ENCODE assay signal across 18 cellular contexts in genomic region chr2:166376873-166377272, GRCh38. TPM values are rescaled to one million over a fixed set of nuclear protein-coding genes. Genes with fewer than 3 reads are reported as not detected.
A peak's percentile ranks its signal among the peaks of the same experiment; 100 is the strongest.
DNase-seq lines count a peak whose midpoint lies in the region; ATAC-seq, FAIRE-seq and TF ChIP-seq lines count a peak whose summit lies in the region.
"Had no signal": no experiment of that assay in that cellular context is flagged by ENCODE, and none has a peak within 500 bp of the region (broad histone marks: within the 10 kb centered on the region; RNA-seq: fewer than 3 reads in every experiment).

No MANE protein-coding gene starts in this region.

- CTCF ChIA-PET in HepG2 (lab: Yijun Ruan, JAX; ENCODE audit: low intra/inter-chr PET ratio, low total read pairs) (interaction anchor here (1.5 kb wide), 1 partner anchor 8 kb away, joined by 6 read pairs; no protein-coding TSS in a partner anchor), mammary epithelial cell (lab: Charles Lee; ENCODE audit: low non-redundant PET) (no interaction called here)

- BruUV-seq in HepG2 (replicated peaks; lab: Mats Ljungman, UMichigan) (no TSS peak), mammary epithelial cell (replicated peaks; lab: Mats Ljungman, UMichigan) (no TSS peak)

- dilution Hi-C loops in mammary epithelial cell (cut with HindIII; ENCODE audit: low sequenced_read_pairs) = no loop called here

- peaks cover 22% of the 10 kb centered on the region for H3K4me1 Mint-ChIP-seq in neural crest cell

- H3K27ac Mint-ChIP-seq in neural crest cell (ENCODE audit: unreplicated experiment) = no peak overlapping the region
- H3K27ac Mint-ChIP-seq: IgD-negative memory B cell had no signal

- no peaks in the 10 kb centered on the region for H3K36me3 ChIP-seq in HepG2 (replicated peaks in 1 of 2; ENCODE audit: control insufficient read depth in 1 of 2, insufficient read depth in 2 of 2, low read length in 2 of 2)
- no peaks in the 10 kb centered on the region for H3K36me3 ChIP-seq in right lobe of liver
- no peaks in the 10 kb centered on the region for H3K36me3 ChIP-seq in endocrine pancreas (ENCODE audit: control insufficient read depth, insufficient read depth, low read length)
- no peaks in the 10 kb centered on the region for H3K36me3 ChIP-seq in upper lobe of right lung
- H3K36me3 ChIP-seq in mammary epithelial cell (ENCODE audit: insufficient read depth, low read length) = no peaks in the 10 kb centered on the region

- H3K4me3 ChIP-seq in HepG2 (replicated peaks in 1 of 3; ENCODE audit: insufficient read depth in 1 of 3, low read depth in 2 of 3, low read length in 3 of 3) (peak overlapping the region; percentile 75 to 85 (median 82); a peak in 5 of 6 replicates), right lobe of liver (no peak overlapping the region), endocrine pancreas (ENCODE audit: control insufficient read depth, insufficient read depth, low read length) (peak overlapping the region; percentile 61), upper lobe of right lung (peak overlapping the region; percentile 57), mammary epithelial cell (replicated peaks in 1 of 3; ENCODE audit: insufficient read depth in 1 of 3, low read depth in 2 of 3, low read length in 3 of 3) (no peak overlapping the region)

- peak overlapping the region; percentile 79 for H3K4me2 ChIP-seq in HepG2 (ENCODE audit: low read depth, low read length)
- H3K4me2 ChIP-seq in mammary epithelial cell (ENCODE audit: insufficient read depth, low read depth, low read length) = no peak overlapping the region

- no peak for FAIRE-seq in HepG2 (lab: Jason Lieb, UNC)
- FAIRE-seq: bronchial epithelial cell had no signal

- POLR2A ChIA-PET in HepG2 (lab: Yijun Ruan, JAX) = interaction anchor here (0.9 to 2.3 kb wide), 7 partner anchors 16 to 423 kb away, joined by 3 to 16 read pairs (median 4); partner anchors contain the start of gene TTC21B

- peaks cover 30% of the 10 kb centered on the region for H3K79me2 ChIP-seq in HepG2 (ENCODE audit: insufficient read depth, low read length)
- no peaks in the 10 kb centered on the region for H3K79me2 ChIP-seq in mammary epithelial cell (ENCODE audit: insufficient read depth, low read length)

- H3K9ac ChIP-seq in HepG2 (ENCODE audit: insufficient read depth, low read depth, low read length) (no peak overlapping the region), endocrine pancreas (ENCODE audit: control insufficient read depth, insufficient read depth, low read length) (no peak overlapping the region), mammary epithelial cell (ENCODE audit: insufficient read depth, low read length) (no peak overlapping the region)

- intact Hi-C loops in HepG2 (cut with micrococcal nuclease; ENCODE audit: unreplicated experiment) = loop anchor here (1.0 to 5.0 kb wide), 2 partner anchors 7 to 40 kb away; no protein-coding TSS in a partner anchor
- intact Hi-C loops in right lobe of liver (cut with DNase I) = no loop called here
- intact Hi-C loops in upper lobe of right lung (cut with DNase I) = no loop called here
- intact Hi-C loops in mammary epithelial cell (cut with micrococcal nuclease) = loop anchor here (5.0 kb wide), 1 partner anchor 40 kb away; no protein-coding TSS in a partner anchor

- H3K27ac ChIP-seq in HepG2 (ENCODE audit: extremely low read length, insufficient read depth, low read length) (no peak overlapping the region), right lobe of liver (no peak overlapping the region), upper lobe of right lung (no peak overlapping the region), mammary epithelial cell (ENCODE audit: insufficient read depth, low read depth, low read length) (no peak overlapping the region)

- no peaks in the 10 kb centered on the region for H3K36me3 Mint-ChIP-seq in neural crest cell (ENCODE audit: low read depth)
- H3K36me3 Mint-ChIP-seq: IgD-negative memory B cell had no signal

- in situ Hi-C loops in HepG2 (cut with HindIII; ENCODE audit: extremely low pct_ligation_motif_present, low pct_unique_long_range_greater_than_20kb) = no loop called here
- in situ Hi-C loops in mammary epithelial cell (cut with MboI; ENCODE audit: low sequenced_read_pairs in 2 of 2) = no loop called here

- H3K4me3 Mint-ChIP-seq in neural crest cell = peak overlapping the region; percentile 95

- H3K9me3 Mint-ChIP-seq in neural crest cell = no peaks in the 10 kb centered on the region
- H3K9me3 Mint-ChIP-seq: IgD-negative memory B cell had no signal

- H2AFZ ChIP-seq in HepG2 (ENCODE audit: low read length) (peak overlapping the region; percentile 42), mammary epithelial cell (ENCODE audit: low read depth, low read length) (no peak overlapping the region)

- H4K20me1 ChIP-seq in HepG2 (ENCODE audit: insufficient read depth, low read length) (0 out of 2 replicates have a peak, but pooled peaks cover 3% of the 10 kb centered on the region), mammary epithelial cell (ENCODE audit: insufficient read depth, low read length) (no peaks in the 10 kb centered on the region)

- TF ChIP-seq RAD21 in HepG2 (CRISPR knock-in tag; IDR thresholded peaks at IDR 0.05) = no peak

- TF ChIP-seq POLR2A in HepG2 (IDR thresholded peaks at IDR 0.05; ENCODE audit: insufficient read depth in 1 of 2, low read depth in 2 of 2, low read length in 2 of 2) (no peak), right lobe of liver (IDR thresholded peaks at IDR 0.05) (no peak)

- TF ChIP-seq EP300 in HepG2 (IDR thresholded peaks at IDR 0.05; ENCODE audit: low read depth in 2 of 2, low read length in 2 of 2) (no peak; a peak in 1 of 4 replicates), HepG2 (CRISPR knock-in tag; IDR thresholded peaks at IDR 0.05; ENCODE audit: borderline replicate concordance) (no peak)

- peaks cover 66% of the 10 kb centered on the region for H3K27me3 Mint-ChIP-seq in neural crest cell (ENCODE audit: low read depth)

- no peaks in the 10 kb centered on the region; a peak in 1 of 5 replicates for H3K27me3 ChIP-seq in HepG2 (ENCODE audit: control insufficient read depth in 1 of 2, insufficient read depth in 2 of 2, low read length in 2 of 2)
- H3K27me3 ChIP-seq in right lobe of liver = no peaks in the 10 kb centered on the region
- no peaks in the 10 kb centered on the region for H3K27me3 ChIP-seq in endocrine pancreas (ENCODE audit: control insufficient read depth, insufficient read depth, low read length)
- H3K27me3 ChIP-seq in upper lobe of right lung = peaks cover 8% of the 10 kb centered on the region
- H3K27me3 ChIP-seq in mammary epithelial cell (ENCODE audit: insufficient read depth, low read length) = no peaks in the 10 kb centered on the region

- peaks cover 38% of the 10 kb centered on the region for H3K4me1 ChIP-seq in HepG2 (ENCODE audit: insufficient read depth, low read length)
- peaks cover 0 to 26% (median 0%) of the 10 kb centered on the region in 4 donors for H3K4me1 ChIP-seq in right lobe of liver
- H3K4me1 ChIP-seq in endocrine pancreas (ENCODE audit: control insufficient read depth, insufficient read depth, low read length) = peaks cover 13% of the 10 kb centered on the region
- peaks cover 9% of the 10 kb centered on the region for H3K4me1 ChIP-seq in upper lobe of right lung
- H3K4me1 ChIP-seq in mammary epithelial cell (ENCODE audit: insufficient read depth, low read length) = peaks cover 6% of the 10 kb centered on the region

- H3K9me3 ChIP-seq in HepG2 (ENCODE audit: low read length) = no peaks in the 10 kb centered on the region
- H3K9me3 ChIP-seq in right lobe of liver = no peaks in the 10 kb centered on the region
- no peaks in the 10 kb centered on the region for H3K9me3 ChIP-seq in endocrine pancreas (ENCODE audit: control insufficient read depth, low read length)
- no peaks in the 10 kb centered on the region for H3K9me3 ChIP-seq in upper lobe of right lung
- no peaks in the 10 kb centered on the region for H3K9me3 ChIP-seq in mammary epithelial cell (replicated peaks; ENCODE audit: insufficient read depth, low read length)

- TF ChIP-seq CTCF in HepG2 (CRISPR knock-in tag; IDR thresholded peaks at IDR 0.05) (no peak), right lobe of liver (IDR thresholded peaks at IDR 0.05) (no peak), neural crest cell (conservative IDR thresholded peaks at IDR 0.05) (no peak), upper lobe of right lung (IDR thresholded peaks at IDR 0.05) (no peak), mammary epithelial cell (conservative IDR thresholded peaks at IDR 0.05 in 1 of 2, IDR thresholded peaks at IDR 0.05 in 1 of 2; ENCODE audit: extremely low read depth in 1 of 2, insufficient read depth in 1 of 2, low read depth in 1 of 2, low read length in 2 of 2) (no peak)

- no peak for ATAC-seq in HepG2
- ATAC-seq in right lobe of liver = no peak
- ATAC-seq in upper lobe of right lung = no peak

- WGBS in HepG2 (ENCODE audit: low lambda C conversion rate) = 9% methylated on average over 2 of the region's 2 CpGs
- WGBS in right lobe of liver (ENCODE audit: insufficient coverage, low coverage, low lambda C conversion rate, missing lambda C conversion rate) = 55% methylated on average over 2 of the region's 2 CpGs
- WGBS in mammary epithelial cell (ENCODE audit: low coverage, missing lambda C conversion rate) = 95% methylated on average over 2 of the region's 2 CpGs

- DNase-seq in HepG2 (ENCODE audit: low spot score) = no peak
- no peak for DNase-seq in right lobe of liver
- no peak for DNase-seq in neural crest cell (ENCODE audit: low read depth, low spot score)
- no peak for DNase-seq in upper lobe of right lung
- no peak for DNase-seq in mammary epithelial cell
- DNase-seq in NCI-H2171 (lab: John Stamatoyannopoulos, UW) = no peak
- no peak for DNase-seq in hepatic stellate cell (ENCODE audit: low spot score)
- DNase-seq: ACHN; activated CD4-positive, alpha-beta T cell treated with anti-CD3 and anti-CD28 coated beads for 1 hour; activated CD8-positive, alpha-beta memory T cell treated with anti-CD3 and anti-CD28 coated beads, Interleukin-2, amount 50 U/mL, for 48 hours; activated naive CD4-positive, alpha-beta T cell treated with anti-CD3 and anti-CD28 coated beads, Interleukin-2, amount 50 U/mL, for 16 hours; NCI-H1048; RPMI8226; stimulated activated naive CD4-positive, alpha-beta T cell treated with Interleukin-2 at 50 U/mL for 16 hours; T-helper 2 cell had no signal

RNA-seq across cellular contexts. Expression of gene SCN9A, which starts 1.1 kb away (rescaled TPM):
- 11.8 and 15.3 TPM in 2 replicates for total RNA-seq in HepG2 (2016; rRNA removed; fragmentation: Illumina TruSeq; extraction: Trizol)
- total RNA-seq in HepG2 (2016; cell fraction: cytosol; rRNA removed; fragmentation: Illumina TruSeq; extraction: Trizol; ENCODE audit: low read depth) = 4.6 and 5.4 TPM in 2 replicates
- total RNA-seq in HepG2 (2016; cell fraction: insoluble cytoplasmic fraction; rRNA removed; fragmentation: Illumina TruSeq; extraction: Trizol) = 10.9 and 14.0 TPM in 2 replicates
- total RNA-seq in HepG2 (2016; cell fraction: membrane; rRNA removed; fragmentation: Illumina TruSeq; extraction: Trizol) = 4.7 and 5.8 TPM in 2 replicates
- total RNA-seq in HepG2 (2016; cell fraction: nucleus; rRNA removed; fragmentation: Illumina TruSeq; extraction: Trizol) = 45.1 and 45.3 TPM in 2 replicates
- 21.3 and 24.3 TPM in 2 replicates for polyA plus RNA-seq in HepG2 (2011; rRNA removed)
- 10.3 and 17.9 TPM in 2 replicates for polyA plus RNA-seq in HepG2 (2011; cell fraction: cytosol; rRNA removed)
- polyA plus RNA-seq in HepG2 (2011; cell fraction: nucleus; rRNA removed) = 29.3 and 38.2 TPM in 2 replicates
- 25.3 and 36.3 TPM in 2 replicates for polyA plus RNA-seq in HepG2 (2012)
- polyA plus RNA-seq in HepG2 (2016; cell fraction: cytosol; fragmentation: Illumina TruSeq; extraction: Trizol; ENCODE audit: low read depth) = 0.32 and 0.35 TPM in 2 replicates
- polyA plus RNA-seq in HepG2 (2016; cell fraction: insoluble cytoplasmic fraction; fragmentation: Illumina TruSeq; extraction: Trizol; ENCODE audit: low read depth) = 4.4 and 4.8 TPM in 2 replicates
- polyA plus RNA-seq in HepG2 (2016; cell fraction: membrane; fragmentation: Illumina TruSeq; extraction: Trizol; ENCODE audit: low read depth) = 1.00 and 1.2 TPM in 2 replicates
- polyA plus RNA-seq in HepG2 (2016; cell fraction: nucleus; fragmentation: Illumina TruSeq; extraction: Trizol; ENCODE audit: insufficient read depth, low read depth) = 22.4 and 24.9 TPM in 2 replicates
- polyA minus RNA-seq in HepG2 (2011; rRNA and poly(A)+ RNA removed; ENCODE audit: low replicate concordance) = 0.19 and 185 TPM in 2 replicates
- polyA minus RNA-seq in HepG2 (2011; cell fraction: cytosol; rRNA and poly(A)+ RNA removed) = 35.5 and 50.2 TPM in 2 replicates
- polyA minus RNA-seq in HepG2 (2011; cell fraction: nucleus; rRNA and poly(A)+ RNA removed) = 398 and 438 TPM in 2 replicates
- total RNA-seq in right lobe of liver = 10 to 100 TPM in 1 of 6 experiments, 1 to 10 TPM in 5; 2.1 to 10.2 (median 5.1) TPM
- total RNA-seq in neural crest cell = 0.86 and 1.3 TPM in 2 replicates
- total RNA-seq in upper lobe of right lung = 10.5 TPM
- 1 to 10 TPM; 1.2 to 1.3 TPM for total RNA-seq in mammary epithelial cell
- polyA plus RNA-seq in mammary epithelial cell = 0.49 TPM
- polyA minus RNA-seq in mammary epithelial cell = 22.9 TPM
- polyA plus RNA-seq: IgD-negative memory B cell had no signal

Comparison
In these comparisons a context has a peak if more than half of its experiments do, and no peak if none do; other contexts are left out.
1. H3K4me3 ChIP-seq: peak in HepG2 (3 of 3), endocrine pancreas (single experiment) and upper lobe of right lung (single experiment); none in right lobe of liver (0 of 3) and mammary epithelial cell (0 of 3).
2. intact Hi-C loops: an anchor here in HepG2 (1.0 to 5.0 kb wide) and mammary epithelial cell (5.0 kb wide); none called in right lobe of liver and upper lobe of right lung.